ENCODE assay signal across 8 cellular contexts in the genomic region with DNA sequence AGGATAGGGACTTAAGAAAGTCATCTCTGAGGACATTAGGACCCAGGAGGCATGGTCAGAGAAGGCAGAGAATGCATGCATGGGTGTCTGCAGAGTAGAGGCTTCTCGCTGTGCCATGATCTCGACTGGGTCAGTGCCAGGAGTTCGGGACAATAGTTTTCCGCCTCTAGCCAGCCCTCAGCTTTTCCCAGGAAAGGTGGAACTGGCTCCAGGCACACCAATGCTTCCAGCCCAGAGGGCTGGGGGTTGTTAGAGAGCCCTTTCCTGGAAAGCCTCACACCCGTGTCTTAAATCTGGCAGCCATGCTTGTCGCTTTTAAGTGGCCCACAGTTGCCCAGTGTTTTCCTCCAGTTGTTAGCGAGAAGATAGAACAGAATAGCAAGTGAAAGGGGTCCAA.
DNase-seq lines count a peak whose midpoint lies in the region; ATAC-seq and TF ChIP-seq lines count a peak whose summit lies in the region.

No MANE protein-coding gene starts in this region.

- POLR2A ChIA-PET in activated CD8-positive, alpha-beta T cell treated with anti-CD3 and anti-CD28 coated beads for 36 hours (lab: Charles Lee) = no interaction called here

- H3K27ac Mint-ChIP-seq in T-helper 1 cell treated with Interleukin-12 subunit alpha and Interleukin-12 subunit beta and Interleukin-4 antibody, amounts not matched to agents 30 μg/mL and 1 μg/mL, for 36 hours = peak overlapping the region; percentile 94
- H3K27ac Mint-ChIP-seq in activated CD8-positive, alpha-beta T cell treated with anti-CD3 and anti-CD28 coated beads for 36 hours = peak overlapping the region; percentile 88
- peak overlapping the region; percentile 100 for H3K27ac Mint-ChIP-seq in memory B cell

- CTCF ChIA-PET in activated CD8-positive, alpha-beta T cell treated with anti-CD3 and anti-CD28 coated beads for 36 hours (lab: Charles Lee) = interaction anchor here (1.8 kb wide), 1 partner anchor 13 kb away, joined by 4 read pairs; no protein-coding TSS in a partner anchor

- H3K9me3 Mint-ChIP-seq in T-helper 1 cell treated with Interleukin-12 subunit alpha and Interleukin-12 subunit beta and Interleukin-4 antibody, amounts not matched to agents 30 μg/mL and 1 μg/mL, for 36 hours = peaks cover 4% of the 10 kb centered on the region
- H3K9me3 Mint-ChIP-seq in activated CD8-positive, alpha-beta T cell treated with anti-CD3 and anti-CD28 coated beads for 36 hours = peaks cover 15% of the 10 kb centered on the region
- no peaks in the 10 kb centered on the region for H3K9me3 Mint-ChIP-seq in memory B cell

- peak; percentile 40 for ATAC-seq in activated CD8-positive, alpha-beta T cell treated with anti-CD3 and anti-CD28 coated beads for 36 hours
- ATAC-seq in memory B cell (ENCODE audit: low read depth) = peak; percentile 28

- peaks cover 32% of the 10 kb centered on the region for H3K36me3 Mint-ChIP-seq in T-helper 1 cell treated with Interleukin-12 subunit alpha and Interleukin-12 subunit beta and Interleukin-4 antibody, amounts not matched to agents 30 μg/mL and 1 μg/mL, for 36 hours (ENCODE audit: low read depth)
- H3K36me3 Mint-ChIP-seq in activated CD8-positive, alpha-beta T cell treated with anti-CD3 and anti-CD28 coated beads for 36 hours (ENCODE audit: low read depth) = peaks cover 30% of the 10 kb centered on the region
- peaks cover 7% of the 10 kb centered on the region for H3K36me3 Mint-ChIP-seq in memory B cell

- no peak for DNase-seq in T-helper 1 cell
- DNase-seq in H4 (ENCODE audit: low spot score) = peak; percentile 49
- DNase-seq in M059J (ENCODE audit: low read depth) = peak; percentile 63
- DNase-seq in activated CD8-positive, alpha-beta T cell treated with anti-CD3 and anti-CD28 coated beads for 36 hours = peak; percentile 37
- no peak for DNase-seq in memory B cell (ENCODE audit: low spot score in 2 of 2)
- no peak for DNase-seq in effector CD8-positive, alpha-beta T cell (lab: John Stamatoyannopoulos, UW)
- DNase-seq in activated gamma-delta T cell treated with Interleukin-2 at 50 U/mL for 16 hours = no peak

- no peaks in the 10 kb centered on the region for H3K27me3 Mint-ChIP-seq in T-helper 1 cell treated with Interleukin-12 subunit alpha and Interleukin-12 subunit beta and Interleukin-4 antibody, amounts not matched to agents 30 μg/mL and 1 μg/mL, for 36 hours (ENCODE audit: low read depth)
- H3K27me3 Mint-ChIP-seq in activated CD8-positive, alpha-beta T cell treated with anti-CD3 and anti-CD28 coated beads for 36 hours = no peaks in the 10 kb centered on the region
- H3K27me3 Mint-ChIP-seq in memory B cell = no peaks in the 10 kb centered on the region

- no peak for TF ChIP-seq CTCF in activated CD8-positive, alpha-beta T cell treated with anti-CD3 and anti-CD28 coated beads for 36 hours (IDR thresholded peaks at IDR 0.05)

- intact Hi-C loops in activated CD8-positive, alpha-beta T cell treated with anti-CD3 and anti-CD28 coated beads for 36 hours (cut with micrococcal nuclease) = loop anchor here (5.0 kb wide), 1 partner anchor 48 kb away; no protein-coding TSS in a partner anchor

- H3K4me3 Mint-ChIP-seq in T-helper 1 cell treated with Interleukin-12 subunit alpha and Interleukin-12 subunit beta and Interleukin-4 antibody, amounts not matched to agents 30 μg/mL and 1 μg/mL, for 36 hours = peak overlapping the region; percentile 92
- peak overlapping the region; percentile 87 for H3K4me3 Mint-ChIP-seq in activated CD8-positive, alpha-beta T cell treated with anti-CD3 and anti-CD28 coated beads for 36 hours
- H3K4me3 Mint-ChIP-seq in memory B cell = peak overlapping the region; percentile 90

- H3K4me1 Mint-ChIP-seq in T-helper 1 cell treated with Interleukin-12 subunit alpha and Interleukin-12 subunit beta and Interleukin-4 antibody, amounts not matched to agents 30 μg/mL and 1 μg/mL, for 36 hours (ENCODE audit: low read depth) = peaks cover 39% of the 10 kb centered on the region
- H3K4me1 Mint-ChIP-seq in activated CD8-positive, alpha-beta T cell treated with anti-CD3 and anti-CD28 coated beads for 36 hours (ENCODE audit: low read depth) = peaks cover 61% of the 10 kb centered on the region
- H3K4me1 Mint-ChIP-seq in memory B cell = peaks cover 40% of the 10 kb centered on the region

Comparison
In these comparisons a context has a peak if more than half of its experiments do, and no peak if none do; other contexts are left out.
1. DNase-seq: peak in H4 (single experiment), M059J (single experiment) and activated CD8-positive, alpha-beta T cell treated with anti-CD3 and anti-CD28 coated beads for 36 hours (single experiment); none in T-helper 1 cell (0 of 5), memory B cell (0 of 2), effector CD8-positive, alpha-beta T cell (single experiment) and activated gamma-delta T cell treated with Interleukin-2 at 50 U/mL for 16 hours (single experiment).
2. Peak in every context shown above with its lines, with median percentiles within 50 percentile points of each other: H3K27ac Mint-ChIP-seq and H3K4me3 Mint-ChIP-seq.